ENCODE assay signal across 1 cellular context in genomic region chr7:108012499-108013430, GRCh38.
TF ChIP-seq lines count a peak whose summit lies in the region.

No MANE protein-coding gene starts in this region.

TF ChIP-seq in K562, 482 proteins besides CTCF, POLR2A, EP300 and RAD21 (continued from another document and continues in another):
- TF ChIP-seq, protein P1, sequence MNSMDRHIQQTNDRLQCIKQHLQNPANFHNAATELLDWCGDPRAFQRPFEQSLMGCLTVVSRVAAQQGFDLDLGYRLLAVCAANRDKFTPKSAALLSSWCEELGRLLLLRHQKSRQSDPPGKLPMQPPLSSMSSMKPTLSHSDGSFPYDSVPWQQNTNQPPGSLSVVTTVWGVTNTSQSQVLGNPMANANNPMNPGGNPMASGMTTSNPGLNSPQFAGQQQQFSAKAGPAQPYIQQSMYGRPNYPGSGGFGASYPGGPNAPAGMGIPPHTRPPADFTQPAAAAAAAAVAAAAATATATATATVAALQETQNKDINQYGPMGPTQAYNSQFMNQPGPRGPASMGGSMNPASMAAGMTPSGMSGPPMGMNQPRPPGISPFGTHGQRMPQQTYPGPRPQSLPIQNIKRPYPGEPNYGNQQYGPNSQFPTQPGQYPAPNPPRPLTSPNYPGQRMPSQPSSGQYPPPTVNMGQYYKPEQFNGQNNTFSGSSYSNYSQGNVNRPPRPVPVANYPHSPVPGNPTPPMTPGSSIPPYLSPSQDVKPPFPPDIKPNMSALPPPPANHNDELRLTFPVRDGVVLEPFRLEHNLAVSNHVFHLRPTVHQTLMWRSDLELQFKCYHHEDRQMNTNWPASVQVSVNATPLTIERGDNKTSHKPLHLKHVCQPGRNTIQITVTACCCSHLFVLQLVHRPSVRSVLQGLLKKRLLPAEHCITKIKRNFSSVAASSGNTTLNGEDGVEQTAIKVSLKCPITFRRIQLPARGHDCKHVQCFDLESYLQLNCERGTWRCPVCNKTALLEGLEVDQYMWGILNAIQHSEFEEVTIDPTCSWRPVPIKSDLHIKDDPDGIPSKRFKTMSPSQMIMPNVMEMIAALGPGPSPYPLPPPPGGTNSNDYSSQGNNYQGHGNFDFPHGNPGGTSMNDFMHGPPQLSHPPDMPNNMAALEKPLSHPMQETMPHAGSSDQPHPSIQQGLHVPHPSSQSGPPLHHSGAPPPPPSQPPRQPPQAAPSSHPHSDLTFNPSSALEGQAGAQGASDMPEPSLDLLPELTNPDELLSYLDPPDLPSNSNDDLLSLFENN (IDR thresholded peaks at IDR 0.05; ENCODE audit: low read depth in 2 of 2, low read length in 2 of 2), result peak in 1 of 2 experiments; percentile 87; a peak in 2 of 4 replicates
- no peak for TF ChIP-seq BMI1 (IDR thresholded peaks at IDR 0.05; ENCODE audit: low read length)
- no peak for TF ChIP-seq NR2C2 (CRISPR knock-in tag; IDR thresholded peaks at IDR 0.05)
- TF ChIP-seq NR2C2 (tag; IDR thresholded peaks at IDR 0.05), result peak; percentile 87
- TF ChIP-seq NONO (IDR thresholded peaks at IDR 0.05; ENCODE audit: low read depth in 2 of 2, low read length in 1 of 2), result peak in 1 of 2 experiments; percentile 27; a peak in 1 of 4 replicates
- TF ChIP-seq HDAC1 (IDR thresholded peaks at IDR 0.05), result peak in 1 of 2 experiments; percentile 98; a peak in 2 of 4 replicates
- TF ChIP-seq NCOR1 (IDR thresholded peaks at IDR 0.05), result peak; percentile 97
- TF ChIP-seq KLF16 (IDR thresholded peaks at IDR 0.05), result peak; percentile 73
- no peak for TF ChIP-seq KHSRP (IDR thresholded peaks at IDR 0.05)
- peak in 1 of 2 experiments; percentile 38; a peak in 1 of 4 replicates for TF ChIP-seq MAZ (CRISPR knock-in tag; conservative IDR thresholded peaks at IDR 0.05 in 1 of 2, IDR thresholded peaks at IDR 0.05 in 1 of 2)
- TF ChIP-seq CREBBP (IDR thresholded peaks at IDR 0.05; ENCODE audit: low read depth, low read length), result no peak
- TF ChIP-seq FOXP1 (CRISPR knock-in tag; IDR thresholded peaks at IDR 0.05), result no peak
- TF ChIP-seq CEBPB (tag; IDR thresholded peaks at IDR 0.05), result peak; percentile 86
- TF ChIP-seq ZNF592 (IDR thresholded peaks at IDR 0.05), result peak; percentile 67
- TF ChIP-seq HINFP (tag; conservative IDR thresholded peaks at IDR 0.05; ENCODE audit: low read depth), result no peak
- no peak for TF ChIP-seq GMEB1 (CRISPR knock-in tag; IDR thresholded peaks at IDR 0.05)
- TF ChIP-seq STAT5A (IDR thresholded peaks at IDR 0.05; ENCODE audit: borderline replicate concordance, low read length), result peak; percentile 86
- peak; percentile 77 for TF ChIP-seq MEIS2 (IDR thresholded peaks at IDR 0.05; ENCODE audit: partially characterized antibody)
- peak; percentile 84 to 99 for TF ChIP-seq TBL1XR1 (IDR thresholded peaks at IDR 0.05; ENCODE audit: low read length in 2 of 2)
- no peak for TF ChIP-seq NFYB (IDR thresholded peaks at IDR 0.05; ENCODE audit: extremely low read depth, insufficient read length)
- no peak for TF ChIP-seq ZNF764 (CRISPR knock-in tag; IDR thresholded peaks at IDR 0.05; ENCODE audit: low read depth)
- TF ChIP-seq, protein P2, sequence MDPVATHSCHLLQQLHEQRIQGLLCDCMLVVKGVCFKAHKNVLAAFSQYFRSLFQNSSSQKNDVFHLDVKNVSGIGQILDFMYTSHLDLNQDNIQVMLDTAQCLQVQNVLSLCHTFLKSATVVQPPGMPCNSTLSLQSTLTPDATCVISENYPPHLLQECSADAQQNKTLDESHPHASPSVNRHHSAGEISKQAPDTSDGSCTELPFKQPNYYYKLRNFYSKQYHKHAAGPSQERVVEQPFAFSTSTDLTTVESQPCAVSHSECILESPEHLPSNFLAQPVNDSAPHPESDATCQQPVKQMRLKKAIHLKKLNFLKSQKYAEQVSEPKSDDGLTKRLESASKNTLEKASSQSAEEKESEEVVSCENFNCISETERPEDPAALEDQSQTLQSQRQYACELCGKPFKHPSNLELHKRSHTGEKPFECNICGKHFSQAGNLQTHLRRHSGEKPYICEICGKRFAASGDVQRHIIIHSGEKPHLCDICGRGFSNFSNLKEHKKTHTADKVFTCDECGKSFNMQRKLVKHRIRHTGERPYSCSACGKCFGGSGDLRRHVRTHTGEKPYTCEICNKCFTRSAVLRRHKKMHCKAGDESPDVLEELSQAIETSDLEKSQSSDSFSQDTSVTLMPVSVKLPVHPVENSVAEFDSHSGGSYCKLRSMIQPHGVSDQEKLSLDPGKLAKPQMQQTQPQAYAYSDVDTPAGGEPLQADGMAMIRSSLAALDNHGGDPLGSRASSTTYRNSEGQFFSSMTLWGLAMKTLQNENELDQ (CRISPR knock-in tag; IDR thresholded peaks at IDR 0.05; ENCODE audit: borderline replicate concordance), result no peak
- no peak for TF ChIP-seq ZFP1 (CRISPR knock-in tag; IDR thresholded peaks at IDR 0.05)
- no peak for TF ChIP-seq FOXA3 (CRISPR knock-in tag; conservative IDR thresholded peaks at IDR 0.05 in 1 of 2, IDR thresholded peaks at IDR 0.05 in 1 of 2)
- TF ChIP-seq, protein P3, sequence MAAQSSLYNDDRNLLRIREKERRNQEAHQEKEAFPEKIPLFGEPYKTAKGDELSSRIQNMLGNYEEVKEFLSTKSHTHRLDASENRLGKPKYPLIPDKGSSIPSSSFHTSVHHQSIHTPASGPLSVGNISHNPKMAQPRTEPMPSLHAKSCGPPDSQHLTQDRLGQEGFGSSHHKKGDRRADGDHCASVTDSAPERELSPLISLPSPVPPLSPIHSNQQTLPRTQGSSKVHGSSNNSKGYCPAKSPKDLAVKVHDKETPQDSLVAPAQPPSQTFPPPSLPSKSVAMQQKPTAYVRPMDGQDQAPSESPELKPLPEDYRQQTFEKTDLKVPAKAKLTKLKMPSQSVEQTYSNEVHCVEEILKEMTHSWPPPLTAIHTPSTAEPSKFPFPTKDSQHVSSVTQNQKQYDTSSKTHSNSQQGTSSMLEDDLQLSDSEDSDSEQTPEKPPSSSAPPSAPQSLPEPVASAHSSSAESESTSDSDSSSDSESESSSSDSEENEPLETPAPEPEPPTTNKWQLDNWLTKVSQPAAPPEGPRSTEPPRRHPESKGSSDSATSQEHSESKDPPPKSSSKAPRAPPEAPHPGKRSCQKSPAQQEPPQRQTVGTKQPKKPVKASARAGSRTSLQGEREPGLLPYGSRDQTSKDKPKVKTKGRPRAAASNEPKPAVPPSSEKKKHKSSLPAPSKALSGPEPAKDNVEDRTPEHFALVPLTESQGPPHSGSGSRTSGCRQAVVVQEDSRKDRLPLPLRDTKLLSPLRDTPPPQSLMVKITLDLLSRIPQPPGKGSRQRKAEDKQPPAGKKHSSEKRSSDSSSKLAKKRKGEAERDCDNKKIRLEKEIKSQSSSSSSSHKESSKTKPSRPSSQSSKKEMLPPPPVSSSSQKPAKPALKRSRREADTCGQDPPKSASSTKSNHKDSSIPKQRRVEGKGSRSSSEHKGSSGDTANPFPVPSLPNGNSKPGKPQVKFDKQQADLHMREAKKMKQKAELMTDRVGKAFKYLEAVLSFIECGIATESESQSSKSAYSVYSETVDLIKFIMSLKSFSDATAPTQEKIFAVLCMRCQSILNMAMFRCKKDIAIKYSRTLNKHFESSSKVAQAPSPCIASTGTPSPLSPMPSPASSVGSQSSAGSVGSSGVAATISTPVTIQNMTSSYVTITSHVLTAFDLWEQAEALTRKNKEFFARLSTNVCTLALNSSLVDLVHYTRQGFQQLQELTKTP (IDR thresholded peaks at IDR 0.05; ENCODE audit: low read depth in 1 of 2, partially characterized antibody in 2 of 2), result peak; percentile 58 to 87
- no peak for TF ChIP-seq STAG1 (CRISPR knock-in tag; IDR thresholded peaks at IDR 0.05; ENCODE audit: borderline replicate concordance)
- TF ChIP-seq TBP (optimal IDR thresholded peaks at IDR 0.05; ENCODE audit: low read depth, low read length), result no peak
- no peak for TF ChIP-seq HOMEZ (CRISPR knock-in tag; IDR thresholded peaks at IDR 0.05)
- TF ChIP-seq MITF (IDR thresholded peaks at IDR 0.05), result no peak
- TF ChIP-seq, protein P4, sequence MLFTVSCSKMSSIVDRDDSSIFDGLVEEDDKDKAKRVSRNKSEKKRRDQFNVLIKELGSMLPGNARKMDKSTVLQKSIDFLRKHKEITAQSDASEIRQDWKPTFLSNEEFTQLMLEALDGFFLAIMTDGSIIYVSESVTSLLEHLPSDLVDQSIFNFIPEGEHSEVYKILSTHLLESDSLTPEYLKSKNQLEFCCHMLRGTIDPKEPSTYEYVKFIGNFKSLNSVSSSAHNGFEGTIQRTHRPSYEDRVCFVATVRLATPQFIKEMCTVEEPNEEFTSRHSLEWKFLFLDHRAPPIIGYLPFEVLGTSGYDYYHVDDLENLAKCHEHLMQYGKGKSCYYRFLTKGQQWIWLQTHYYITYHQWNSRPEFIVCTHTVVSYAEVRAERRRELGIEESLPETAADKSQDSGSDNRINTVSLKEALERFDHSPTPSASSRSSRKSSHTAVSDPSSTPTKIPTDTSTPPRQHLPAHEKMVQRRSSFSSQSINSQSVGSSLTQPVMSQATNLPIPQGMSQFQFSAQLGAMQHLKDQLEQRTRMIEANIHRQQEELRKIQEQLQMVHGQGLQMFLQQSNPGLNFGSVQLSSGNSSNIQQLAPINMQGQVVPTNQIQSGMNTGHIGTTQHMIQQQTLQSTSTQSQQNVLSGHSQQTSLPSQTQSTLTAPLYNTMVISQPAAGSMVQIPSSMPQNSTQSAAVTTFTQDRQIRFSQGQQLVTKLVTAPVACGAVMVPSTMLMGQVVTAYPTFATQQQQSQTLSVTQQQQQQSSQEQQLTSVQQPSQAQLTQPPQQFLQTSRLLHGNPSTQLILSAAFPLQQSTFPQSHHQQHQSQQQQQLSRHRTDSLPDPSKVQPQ (CRISPR knock-in tag; IDR thresholded peaks at IDR 0.05; ENCODE audit: borderline replicate concordance), result no peak
- TF ChIP-seq ZNF12 (CRISPR knock-in tag; IDR thresholded peaks at IDR 0.05), result no peak
- peak; percentile 100 for TF ChIP-seq C11orf30 (IDR thresholded peaks at IDR 0.05; ENCODE audit: low read depth)
